In genomic region chr12:106134294-106134949, GRCh38 we compare ENCODE assay signal across 16 cellular contexts. TPM values are rescaled to one million over a fixed set of nuclear protein-coding genes. Genes with fewer than 3 reads are reported as not detected.
DNase-seq lines count a peak whose midpoint lies in the region; ATAC-seq, FAIRE-seq and TF ChIP-seq lines count a peak whose summit lies in the region.
"Had no signal": no experiment of that assay in that cellular context is flagged by ENCODE, and none has a peak within 500 bp of the region (broad histone marks: within the 10 kb centered on the region; RNA-seq: fewer than 3 reads in every experiment).

No MANE protein-coding gene starts in this region.

- H3K9ac ChIP-seq in keratinocyte (ENCODE audit: control insufficient read depth, extremely low read depth, insufficient read depth, low read length), result peak overlapping the region; percentile 31

- DNase-seq in M059J (ENCODE audit: low read depth) (peak; percentile 53), keratinocyte (ENCODE audit: low read depth, low spot score) (no peak), suprapubic skin (ENCODE audit: low spot score in 2 of 2) (no peak)
- DNase-seq in stimulated activated CD4-positive, alpha-beta T cell treated with anti-CD3 and anti-CD28 coated beads, Interleukin-4, amount 100 ng/mL, for 4 hours, result no peak
- no peak for DNase-seq in central memory CD4-positive, alpha-beta T cell
- DNase-seq: activated CD4-positive, alpha-beta T cell treated with anti-CD3 and anti-CD28 coated beads, Interleukin-2, amount 10 ng/mL, durations not matched to agents 24 days and 14 days; activated T-cell treated with anti-CD3 and anti-CD28 coated beads, Interleukin-2, amount 50 U/mL, for 24 hours; DND-41; GOT3; NCI-H1092 treated with DMSO at 0.1 percent for 48 hours; small intestine; stimulated activated naive CD4-positive, alpha-beta T cell; T1000 had no signal

- dilution Hi-C loops in keratinocyte (cut with MboI; ENCODE audit: extremely low pct_ligation_motif_present, low sequenced_read_pairs), result no loop called here

- TF ChIP-seq POLR2A in suprapubic skin (IDR thresholded peaks at IDR 0.05), result no peak

- H3K27ac ChIP-seq in angular gyrus (ENCODE audit: low read depth, low read length) (peak overlapping the region; percentile 75), keratinocyte (ENCODE audit: control insufficient read depth, insufficient read depth, low read length) (peak overlapping the region; percentile 89), suprapubic skin (peak overlapping the region; percentile 52)

- H3K9me3 ChIP-seq in keratinocyte (ENCODE audit: control insufficient read depth, low read depth, low read length) (no peaks in the 10 kb centered on the region), suprapubic skin (no peaks in the 10 kb centered on the region)

- no peaks in the 10 kb centered on the region for H4K20me1 ChIP-seq in keratinocyte (ENCODE audit: control insufficient read depth, extremely low read depth, insufficient read depth, low read length)

- peak; percentile 71 for FAIRE-seq in keratinocyte (lab: Jason Lieb, UNC)
- FAIRE-seq: small intestine had no signal

- peak overlapping the region; percentile 43 for H3K4me2 ChIP-seq in keratinocyte (ENCODE audit: control insufficient read depth, extremely low read depth, insufficient read depth, low read depth, low read length)

- WGBS in suprapubic skin, result 17% methylated on average over 3 of the region's 3 CpGs

- H3K4me3 ChIP-seq in keratinocyte (ENCODE audit: control insufficient read depth in 2 of 3, extremely low read depth in 1 of 3, insufficient read depth in 2 of 3, low read depth in 1 of 3, low read length in 3 of 3) (no peak overlapping the region), suprapubic skin (peak overlapping the region; percentile 90)
- H3K4me3 ChIP-seq: lung had no signal

- peaks cover 82% of the 10 kb centered on the region for H3K79me2 ChIP-seq in keratinocyte (ENCODE audit: control insufficient read depth, insufficient read depth, low read length)

- no peak for ATAC-seq in GM18873 (IDR thresholded peaks at IDR 0.05; ENCODE audit: low FRiP score, unreplicated experiment)

- TF ChIP-seq EP300 in suprapubic skin (IDR thresholded peaks at IDR 0.05), result no peak

- H3K36me3 ChIP-seq in keratinocyte (ENCODE audit: control insufficient read depth in 2 of 2, extremely low read depth in 1 of 2, insufficient read depth in 2 of 2, low read length in 2 of 2) (no peaks in the 10 kb centered on the region), suprapubic skin (no peaks in the 10 kb centered on the region)

- no peak for TF ChIP-seq CTCF in keratinocyte (optimal IDR thresholded peaks at IDR 0.05 in 1 of 3, IDR thresholded peaks at IDR 0.05 in 1 of 3, conservative IDR thresholded peaks at IDR 0.05 in 1 of 3; ENCODE audit: extremely low read depth in 1 of 3, insufficient read depth in 2 of 3, low read length in 3 of 3)
- no peak for TF ChIP-seq CTCF in suprapubic skin (IDR thresholded peaks at IDR 0.05)

- H3K4me1 ChIP-seq in keratinocyte (ENCODE audit: control insufficient read depth, extremely low read depth, insufficient read depth, low read length) (peaks cover 63% of the 10 kb centered on the region), suprapubic skin (peaks cover 73% of the 10 kb centered on the region)

- no peaks in the 10 kb centered on the region for H3K27me3 ChIP-seq in keratinocyte (ENCODE audit: control insufficient read depth, extremely low read depth, insufficient read depth, low read length)
- H3K27me3 ChIP-seq in suprapubic skin, result peaks cover 2% of the 10 kb centered on the region

- no peaks in the 10 kb centered on the region for H3K9me1 ChIP-seq in keratinocyte (ENCODE audit: control insufficient read depth, extremely low read depth, insufficient read depth, low read length)

- H2AFZ ChIP-seq in keratinocyte (ENCODE audit: control insufficient read depth, low read length), result no peak overlapping the region

RNA-seq across cellular contexts. Expression of gene NUAK1, which starts 4.3 kb away (rescaled TPM):
- 13.0 and 14.9 TPM in 2 replicates for total RNA-seq in M059J (2014; rRNA removed; shearing (Covaris generic))
- polyA plus RNA-seq in keratinocyte, result 11.7 to 31.0 TPM (median 12.3 TPM) in 3 replicates
- polyA plus RNA-seq in keratinocyte (2011; ENCODE audit: low read depth), result 2.4 TPM
- 14.8 and 15.2 TPM in 2 replicates for polyA plus RNA-seq in keratinocyte (2011; cell fraction: cytosol; rRNA removed)
- 22.7 and 25.6 TPM in 2 replicates for polyA plus RNA-seq in keratinocyte (2011; cell fraction: nucleus; rRNA removed)
- 4.1 and 19.0 TPM in 2 replicates for polyA plus RNA-seq in keratinocyte (2012; ENCODE audit: low replicate concordance)
- polyA minus RNA-seq in keratinocyte, result 22.1 to 35.4 TPM (median 28.4 TPM) in 3 replicates
- 40.9 TPM for polyA minus RNA-seq in keratinocyte (2011; cell fraction: cytosol; rRNA and poly(A)+ RNA removed)
- polyA minus RNA-seq in keratinocyte (2011; cell fraction: nucleus; rRNA and poly(A)+ RNA removed), result 17.3 and 42.0 TPM in 2 replicates
- 10 to 100 TPM; 22.6 to 44.3 (median 38.4) TPM for total RNA-seq in suprapubic skin
- total RNA-seq: activated CD4-positive, alpha-beta T cell treated with anti-CD3 and anti-CD28 coated beads, Interleukin-2, amount 10 ng/mL, durations not matched to agents 24 days and 14 days had no signal
